ENCODE assay signal across 21 cellular contexts in the genomic region with DNA sequence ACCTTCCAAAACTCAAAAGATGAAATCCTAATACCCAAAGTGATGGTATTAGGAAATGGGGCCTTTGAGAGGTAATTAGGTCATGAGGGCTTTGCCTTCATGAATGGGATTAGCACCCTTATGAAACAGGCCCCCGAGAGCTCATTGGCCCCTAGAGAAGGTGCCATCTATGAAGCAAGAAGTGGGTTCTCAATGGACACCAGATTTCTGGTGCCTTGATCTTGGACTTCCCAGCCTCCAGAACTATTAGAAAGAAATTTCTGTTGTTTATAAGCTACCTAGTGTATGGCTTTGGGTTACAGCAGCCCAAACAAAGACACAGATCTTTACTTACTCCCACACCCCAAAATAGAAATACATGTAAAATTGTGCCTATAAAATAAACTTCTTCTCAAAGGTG. TPM values are rescaled to one million over a fixed set of nuclear protein-coding genes. Genes with fewer than 3 reads are reported as not detected.
DNase-seq lines count a peak whose midpoint lies in the region; ATAC-seq and TF ChIP-seq lines count a peak whose summit lies in the region.
"Had no signal": no experiment of that assay in that cellular context is flagged by ENCODE, and none has a peak within 500 bp of the region (broad histone marks: within the 10 kb centered on the region; RNA-seq: fewer than 3 reads in every experiment).

No MANE protein-coding gene starts in this region.

- H3K9ac ChIP-seq in adipocyte (ENCODE audit: low read length) = no peak overlapping the region
- H3K9ac ChIP-seq in endodermal cell (ENCODE audit: extremely low read depth, low read length, poor library complexity, severe bottlenecking) = no peak overlapping the region
- H3K9ac ChIP-seq in Karpas-422 (ENCODE audit: low read length) = no peak overlapping the region

- ATAC-seq in psoas muscle = no peak
- ATAC-seq: T-helper 17 cell had no signal

- H4K20me1 ChIP-seq in hepatocyte (ENCODE audit: insufficient read depth, poor library complexity, severe bottlenecking) (no peaks in the 10 kb centered on the region), Karpas-422 (ENCODE audit: insufficient read depth, low read depth, low read length) (no peaks in the 10 kb centered on the region)

- H3K9me3 Mint-ChIP-seq in endodermal cell = peaks cover 29% of the 10 kb centered on the region
- H3K9me3 Mint-ChIP-seq: stimulated activated naive CD8-positive, alpha-beta T cell treated with anti-CD3 and anti-CD28 coated beads, Interleukin-15, Interleukin-2, amounts not matched to agents 100 ng/mL and 50 ng/mL, for 24 hours had no signal

- peaks cover 2% of the 10 kb centered on the region; the same call in 1 of the 2 replicates for H3K9me3 ChIP-seq in AG04450 (ENCODE audit: control insufficient read depth, insufficient read depth, low read length)
- H3K9me3 ChIP-seq in adipocyte (ENCODE audit: control insufficient read depth, low read length) = peaks cover 11% of the 10 kb centered on the region
- peaks cover 8% of the 10 kb centered on the region for H3K9me3 ChIP-seq in hepatocyte (ENCODE audit: low read depth)
- H3K9me3 ChIP-seq in psoas muscle = peaks cover 20% of the 10 kb centered on the region
- H3K9me3 ChIP-seq in endodermal cell (ENCODE audit: control insufficient read depth, low read length) = peaks cover 39% of the 10 kb centered on the region
- no peaks in the 10 kb centered on the region for H3K9me3 ChIP-seq in Karpas-422 (ENCODE audit: low read length)

- no peak overlapping the region for H3K27ac Mint-ChIP-seq in endodermal cell
- H3K27ac Mint-ChIP-seq: activated naive CD8-positive, alpha-beta T cell treated with anti-CD3 and anti-CD28 coated beads for 36 hours; progenitor cell of endocrine pancreas; stimulated activated naive CD8-positive, alpha-beta T cell treated with anti-CD3 and anti-CD28 coated beads, Interleukin-15, Interleukin-2, amounts not matched to agents 100 ng/mL and 50 ng/mL, for 24 hours; T-helper 17 cell had no signal

- intact Hi-C loops in psoas muscle (cut with DNase I) = loop anchor here in 1 of 2 donors (5.0 kb wide), 1 partner anchor 42 kb away; no protein-coding TSS in a partner anchor

- peaks cover 37% of the 10 kb centered on the region for H3K27me3 Mint-ChIP-seq in endodermal cell (ENCODE audit: insufficient read depth)
- H3K27me3 Mint-ChIP-seq: activated naive CD8-positive, alpha-beta T cell treated with anti-CD3 and anti-CD28 coated beads for 36 hours; progenitor cell of endocrine pancreas had no signal

- no peak for DNase-seq in AG04450 (ENCODE audit: low read depth, low spot score)
- DNase-seq in adipocyte (ENCODE audit: low read depth) = no peak
- DNase-seq in hepatocyte (ENCODE audit: low spot score) = no peak
- DNase-seq in psoas muscle = no peak
- no peak for DNase-seq in endodermal cell
- no peak for DNase-seq in stimulated activated CD4-positive, alpha-beta T cell treated with anti-CD3 and anti-CD28 coated beads, Interleukin-4, amount 100 ng/mL, for 24 hours
- DNase-seq in Karpas-422 = no peak
- DNase-seq in NCI-H1694 treated with DMSO at 0.1 percent for 48 hours (lab: John Stamatoyannopoulos, UW) = no peak
- DNase-seq: activated CD4-positive, alpha-beta T cell treated with anti-CD3 and anti-CD28 coated beads for 4 hours; activated effector memory CD4-positive, alpha-beta T cell treated with Interleukin-2 at 50 U/mL for 16 hours; activated naive CD8-positive, alpha-beta T cell treated with anti-CD3 and anti-CD28 coated beads for 36 hours; activated T-cell treated with anti-CD3 and anti-CD28 coated beads for 4 hours; GOT3; NCI-H2081; NCI-H345; NCI-H748 treated with DMSO at 0.1 percent for 48 hours; RPMI8226; T-helper 17 cell had no signal

- H3K79me2 ChIP-seq in hepatocyte (no peaks in the 10 kb centered on the region), Karpas-422 (ENCODE audit: low read length) (no peaks in the 10 kb centered on the region)

- H3K4me2 ChIP-seq in hepatocyte (no peak overlapping the region), Karpas-422 (ENCODE audit: low read depth, low read length, poor library complexity, severe bottlenecking) (no peak overlapping the region)

- no peak overlapping the region for H3K4me3 Mint-ChIP-seq in endodermal cell
- H3K4me3 Mint-ChIP-seq: activated naive CD8-positive, alpha-beta T cell treated with anti-CD3 and anti-CD28 coated beads for 36 hours; stimulated activated naive CD8-positive, alpha-beta T cell treated with anti-CD3 and anti-CD28 coated beads, Interleukin-15, Interleukin-2, amounts not matched to agents 100 ng/mL and 50 ng/mL, for 24 hours; T-helper 17 cell had no signal

- no peak overlapping the region for H3K4me3 ChIP-seq in AG04450 (ENCODE audit: low read depth, low read length)
- peak overlapping the region; percentile 15 for H3K4me3 ChIP-seq in adipocyte (ENCODE audit: low read length)
- H3K4me3 ChIP-seq in hepatocyte = no peak overlapping the region
- no peak overlapping the region for H3K4me3 ChIP-seq in psoas muscle
- no peak overlapping the region for H3K4me3 ChIP-seq in endodermal cell (ENCODE audit: low read length)
- H3K4me3 ChIP-seq in Karpas-422 (ENCODE audit: low read length) = no peak overlapping the region
- H3K4me3 ChIP-seq: tibial nerve had no signal

- TF ChIP-seq CTCF in AG04450 (IDR thresholded peaks at IDR 0.05; ENCODE audit: low read depth, low read length) (no peak), hepatocyte (IDR thresholded peaks at IDR 0.05; ENCODE audit: poor library complexity) (no peak), psoas muscle (IDR thresholded peaks at IDR 0.05) (no peak), endodermal cell (conservative IDR thresholded peaks at IDR 0.05) (no peak)

- POLR2A ChIA-PET in AG04450 (lab: Yijun Ruan, JAX) = interaction anchor here (1.0 kb wide), 1 partner anchor 23 kb away, joined by 3 read pairs; no protein-coding TSS in a partner anchor

- 100% methylated on average over 1 of the region's 1 CpG for WGBS in hepatocyte (ENCODE audit: low lambda C conversion rate, missing lambda C conversion rate)
- WGBS in psoas muscle, 3 donors = 92 to 97% (median 95%) methylated on average over 1 of the region's 1 CpG
- WGBS in endodermal cell (ENCODE audit: insufficient coverage in 1 of 2, insufficient read length in 1 of 2), 2 experiments = 86 to 92% methylated on average over 1 of the region's 1 CpG

- H3K4me1 ChIP-seq in adipocyte (ENCODE audit: control insufficient read depth, insufficient read depth, low read length) (peaks cover 41% of the 10 kb centered on the region), hepatocyte (ENCODE audit: insufficient read depth) (no peaks in the 10 kb centered on the region), psoas muscle (peaks cover 20% of the 10 kb centered on the region), endodermal cell (ENCODE audit: control insufficient read depth, insufficient read depth, low read length) (no peaks in the 10 kb centered on the region), Karpas-422 (ENCODE audit: low read length) (no peaks in the 10 kb centered on the region)

- H3K9me2 ChIP-seq in hepatocyte (replicated peaks; ENCODE audit: insufficient read depth) (no peaks in the 10 kb centered on the region), Karpas-422 (replicated peaks; ENCODE audit: insufficient read depth, low read length) (no peaks in the 10 kb centered on the region)

- peaks cover 41% of the 10 kb centered on the region for H3K36me3 Mint-ChIP-seq in endodermal cell (ENCODE audit: low read depth)

- H3K4me1 Mint-ChIP-seq in endodermal cell = peaks cover 9% of the 10 kb centered on the region
- H3K4me1 Mint-ChIP-seq: activated naive CD8-positive, alpha-beta T cell treated with anti-CD3 and anti-CD28 coated beads for 36 hours; T-helper 17 cell had no signal

- peak overlapping the region; percentile 73 for H3K27ac ChIP-seq in AG04450 (ENCODE audit: low read depth, low read length)
- peak overlapping the region; percentile 46 for H3K27ac ChIP-seq in hepatocyte
- peak overlapping the region; percentile 58 for H3K27ac ChIP-seq in psoas muscle
- no peak overlapping the region for H3K27ac ChIP-seq in endodermal cell (ENCODE audit: low read depth, low read length)
- H3K27ac ChIP-seq in Karpas-422 (ENCODE audit: low read length) = no peak overlapping the region
- H3K27ac ChIP-seq: tibial nerve had no signal

- H3K36me3 ChIP-seq in adipocyte (ENCODE audit: control insufficient read depth, insufficient read depth, low read length, severe bottlenecking) (peaks cover 20% of the 10 kb centered on the region), hepatocyte (replicated peaks; ENCODE audit: insufficient read depth, low read depth) (no peaks in the 10 kb centered on the region), psoas muscle (ENCODE audit: insufficient read depth in 1 of 2, low read depth in 1 of 2) (peaks cover 0 to 5% of the 10 kb centered on the region in 2 donors), endodermal cell (ENCODE audit: control insufficient read depth, insufficient read depth, low read length) (peaks cover 28% of the 10 kb centered on the region), Karpas-422 (ENCODE audit: insufficient read depth, low read length) (no peaks in the 10 kb centered on the region)

- CTCF ChIA-PET in AG04450 (lab: Charles Lee) = interaction anchor here (1.3 to 1.4 kb wide), 2 partner anchors 89 to 100 kb away, joined by 3 to 6 read pairs; no protein-coding TSS in a partner anchor

- H3K27me3 ChIP-seq in AG04450 (ENCODE audit: control insufficient read depth, insufficient read depth, low read length) (no peaks in the 10 kb centered on the region), adipocyte (replicated peaks; ENCODE audit: control insufficient read depth, insufficient read depth, low read length) (no peaks in the 10 kb centered on the region), hepatocyte (no peaks in the 10 kb centered on the region), psoas muscle (ENCODE audit: insufficient read depth in 3 of 3, low read length in 2 of 3) (no peaks in the 10 kb centered on the region), endodermal cell (ENCODE audit: control insufficient read depth, insufficient read depth, low read length, poor library complexity, severe bottlenecking) (peaks cover 8% of the 10 kb centered on the region), Karpas-422 (ENCODE audit: low read length) (no peaks in the 10 kb centered on the region)
- H3K27me3 ChIP-seq: tibial nerve had no signal

- H2AFZ ChIP-seq in hepatocyte = no peak overlapping the region
- no peak overlapping the region for H2AFZ ChIP-seq in Karpas-422 (ENCODE audit: low read length)

RNA-seq across cellular contexts. Expression of gene SOCS6, which starts 45.4 kb away (rescaled TPM):
- polyA plus RNA-seq in AG04450 (2011; rRNA removed) = 21.6 and 26.7 TPM in 2 replicates
- 51.0 and 58.0 TPM in 2 replicates for polyA minus RNA-seq in AG04450 (2011; rRNA and poly(A)+ RNA removed)
- 28.0 and 35.3 TPM in 2 replicates for total RNA-seq in hepatocyte
- 14.4 and 16.6 TPM in 2 replicates for polyA plus RNA-seq in hepatocyte
- total RNA-seq in psoas muscle = 10 to 100 TPM; 19.1 to 30.2 (median 24.9) TPM
- polyA plus RNA-seq in psoas muscle = 10 to 100 TPM in 1 of 3 donors, 1 to 10 TPM in 2; 7.3 to 13.8 (median 7.4) TPM
- 10 to 100 TPM; 28.2 to 30.0 TPM for total RNA-seq in endodermal cell
- polyA plus RNA-seq in endodermal cell (2013, experiment 1 of 2) = 18.2 TPM
- 20.1 TPM for polyA plus RNA-seq in endodermal cell (2013, experiment 2 of 2)
- total RNA-seq in Karpas-422 (2014; rRNA removed; shearing (Covaris generic); ENCODE audit: low replicate concordance) = not detected in 2 replicates

Comparison
In these comparisons a context has a peak if more than half of its experiments do, and no peak if none do; other contexts are left out.
1. H3K27ac ChIP-seq: peak in AG04450 (single experiment), hepatocyte (single experiment) and psoas muscle (single experiment); none in endodermal cell (single experiment) and Karpas-422 (single experiment).
2. RNA of gene SOCS6, which starts 45.4 kb away (total RNA-seq): 28.0 to 35.3 TPM in hepatocyte, 28.2 to 30.0 TPM in endodermal cell and 19.1 to 30.2 TPM in psoas muscle; not detected in Karpas-422; every median in the first group is over 10 times any median in the second.